ENCODE assay signal across 14 cellular contexts in the genomic region with DNA sequence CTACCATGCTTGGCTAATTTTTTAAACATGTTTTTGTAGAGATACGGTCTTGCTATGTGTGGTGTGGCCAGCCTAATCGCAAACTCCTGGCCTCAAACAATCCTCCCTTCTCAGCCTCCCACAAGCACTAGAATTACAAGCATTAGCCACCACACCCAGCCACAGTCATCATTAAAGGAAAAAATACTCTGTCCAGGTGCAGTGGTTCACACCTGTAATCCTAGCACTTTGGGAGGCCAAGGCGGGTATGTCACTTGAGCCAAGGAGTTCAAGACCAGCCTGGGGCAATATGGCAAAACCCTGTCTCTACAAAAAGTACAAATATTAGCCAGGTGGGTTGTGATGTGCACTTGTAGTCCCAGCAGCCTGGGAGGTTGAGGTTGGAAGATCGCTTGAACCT. TPM values are rescaled to one million over a fixed set of nuclear protein-coding genes. Genes with fewer than 3 reads are reported as not detected.
DNase-seq lines count a peak whose midpoint lies in the region; ATAC-seq and TF ChIP-seq lines count a peak whose summit lies in the region.
"Had no signal": no experiment of that assay in that cellular context is flagged by ENCODE, and none has a peak within 500 bp of the region (broad histone marks: within the 10 kb centered on the region; RNA-seq: fewer than 3 reads in every experiment).

No MANE protein-coding gene starts in this region.

- no peak overlapping the region for H3K9ac ChIP-seq in IMR-90 (ENCODE audit: low read depth, low read length)
- H3K9ac ChIP-seq in trophoblast cell (ENCODE audit: low read length) = no peak overlapping the region
- no peak overlapping the region for H3K9ac ChIP-seq in mammary epithelial cell (ENCODE audit: insufficient read depth, low read length)

- no peak overlapping the region for H3K56ac ChIP-seq in IMR-90 (ENCODE audit: extremely low read depth, insufficient read depth, low read length)

- H3K79me1 ChIP-seq in IMR-90 (ENCODE audit: low read depth in 1 of 2, low read length in 2 of 2) (no peaks in the 10 kb centered on the region), trophoblast cell (ENCODE audit: low read length) (peaks cover 9% of the 10 kb centered on the region)

- H2BK5ac ChIP-seq in IMR-90 (ENCODE audit: low read depth, low read length, poor library complexity, severe bottlenecking) (peak overlapping the region; percentile 22), trophoblast cell (ENCODE audit: low read depth, low read length, poor library complexity) (no peak overlapping the region)

- H2BK120ac ChIP-seq in IMR-90 (ENCODE audit: low read depth, low read length) = no peak overlapping the region
- H2BK120ac ChIP-seq in trophoblast cell (ENCODE audit: insufficient read depth, low read length, poor library complexity) = peak overlapping the region; percentile 63

- no peaks in the 10 kb centered on the region for H3K9me1 ChIP-seq in IMR-90 (ENCODE audit: insufficient read depth, low read length)

- no CpG with 5 or more reads among the region's 4 CpGs for WGBS in IMR-90 (ENCODE audit: extremely low coverage in 2 of 2, insufficient read length in 1 of 2), 2 experiments
- WGBS in trophoblast cell (ENCODE audit: extremely low coverage, insufficient coverage, insufficient read length) = no CpG with 5 or more reads among the region's 4 CpGs
- WGBS in mammary epithelial cell (ENCODE audit: low coverage, missing lambda C conversion rate) = 92% methylated on average over 3 of the region's 4 CpGs

- peak overlapping the region; percentile 60; the same call in 1 of the 2 replicates for H3K18ac ChIP-seq in IMR-90 (ENCODE audit: low read depth, low read length)
- no peak overlapping the region for H3K18ac ChIP-seq in trophoblast cell (ENCODE audit: low read length)

- H3K27me3 Mint-ChIP-seq in CD14-positive monocyte (ENCODE audit: low read depth in 3 of 3) (peaks cover 0 to 3% (median 0%) of the 10 kb centered on the region in 3 donors), T-helper 17 cell (no peaks in the 10 kb centered on the region), Caco-2 (ENCODE audit: insufficient read depth, unreplicated experiment) (peaks cover 4% of the 10 kb centered on the region)

- DNase-seq in CD14-positive monocyte (ENCODE audit: low spot score) (no peak), IMR-90 (no peak), T-helper 17 cell (no peak), trophoblast cell (peak; percentile 88 to 96), Caco-2 (no peak), epidermal melanocyte (ENCODE audit: insufficient read length, low spot score) (no peak), mammary epithelial cell (no peak)
- DNase-seq: HCEC 1CT, NCI-H1417 treated with DMSO at 0.1 percent for 48 hours, NCI-H1930, NCI-H2171, NCI-H446 treated with DMSO at 0.1 percent for 48 hours had no signal

- H4K20me1 ChIP-seq in IMR-90 (ENCODE audit: insufficient read depth, low read length) (no peaks in the 10 kb centered on the region), mammary epithelial cell (ENCODE audit: insufficient read depth, low read length) (no peaks in the 10 kb centered on the region)

- no peak for TF ChIP-seq RAD21 in IMR-90 (IDR thresholded peaks at IDR 0.05; ENCODE audit: low read length)

- H4K8ac ChIP-seq in IMR-90 (ENCODE audit: low read depth in 2 of 2, low read length in 2 of 2) = peak overlapping the region in 1 of 2 experiments; percentile 54; a peak in 1 of 4 replicates
- no peak overlapping the region for H4K8ac ChIP-seq in trophoblast cell (ENCODE audit: low read depth, low read length)

- no peaks in the 10 kb centered on the region for H3K27me3 ChIP-seq in IMR-90 (ENCODE audit: control insufficient read depth, insufficient read depth, low read length)
- H3K27me3 ChIP-seq in trophoblast cell (ENCODE audit: insufficient read depth, low read length) = no peaks in the 10 kb centered on the region
- H3K27me3 ChIP-seq in Caco-2 (replicated peaks; ENCODE audit: control insufficient read depth, insufficient read depth, low read length) = no peaks in the 10 kb centered on the region; the same call in 1 of the 2 replicates
- no peaks in the 10 kb centered on the region for H3K27me3 ChIP-seq in mammary epithelial cell (ENCODE audit: insufficient read depth, low read length)

- H3K79me2 ChIP-seq in trophoblast cell (ENCODE audit: control insufficient read depth, insufficient read depth, low read length, poor library complexity) (peaks cover 2% of the 10 kb centered on the region), mammary epithelial cell (ENCODE audit: insufficient read depth, low read length) (no peaks in the 10 kb centered on the region)

- no peak overlapping the region for H2BK15ac ChIP-seq in IMR-90 (ENCODE audit: low read depth, low read length)

- H3K4me3 Mint-ChIP-seq in CD14-positive monocyte (peak overlapping the region in 1 of 2 donors; percentile 26), T-helper 17 cell (peak overlapping the region; percentile 43), Caco-2 (ENCODE audit: unreplicated experiment) (no peak overlapping the region)

- H3K36me3 ChIP-seq in IMR-90 (ENCODE audit: control insufficient read depth, insufficient read depth, low read length) (no peaks in the 10 kb centered on the region), trophoblast cell (ENCODE audit: control insufficient read depth in 1 of 2, insufficient read depth in 2 of 2, low read length in 2 of 2) (no peaks in the 10 kb centered on the region), Caco-2 (ENCODE audit: control insufficient read depth, insufficient read depth, low read length) (no peaks in the 10 kb centered on the region), mammary epithelial cell (ENCODE audit: insufficient read depth, low read length) (no peaks in the 10 kb centered on the region)

- ATAC-seq in IMR-90 (ENCODE audit: low read depth) (no peak), T-helper 17 cell (no peak)

- intact Hi-C loops in CD14-positive monocyte (cut with micrococcal nuclease) = loop anchor here in 1 of 2 donors (2.0 to 5.0 kb wide), 2 partner anchors 14 to 46 kb away; no protein-coding TSS in a partner anchor
- intact Hi-C loops in IMR-90 (cut with micrococcal nuclease) = loop anchor here (1.0 to 5.0 kb wide), 4 partner anchors 58 to 1416 kb away; no protein-coding TSS in a partner anchor
- intact Hi-C loops in Caco-2 (cut with micrococcal nuclease; ENCODE audit: unreplicated experiment) = loop anchor here (1.0 kb wide), 3 partner anchors 61 to 185 kb away; no protein-coding TSS in a partner anchor
- intact Hi-C loops in mammary epithelial cell (cut with micrococcal nuclease) = loop anchor here (1.0 to 5.0 kb wide), 2 partner anchors 96 to 186 kb away; no protein-coding TSS in a partner anchor

- POLR2A ChIA-PET in IMR-90 (lab: Charles Lee; ENCODE audit: unreplicated experiment) = interaction anchor here (0.6 kb wide), 1 partner anchor 57 kb away, joined by 4 read pairs; no protein-coding TSS in a partner anchor
- POLR2A ChIA-PET in Caco-2 (lab: Charles Lee) = no interaction called here

- H3K36me3 Mint-ChIP-seq in CD14-positive monocyte (peaks cover 2 to 4% of the 10 kb centered on the region in 2 donors), T-helper 17 cell (ENCODE audit: low read depth) (peaks cover 2% of the 10 kb centered on the region), Caco-2 (ENCODE audit: insufficient read depth, unreplicated experiment) (no peaks in the 10 kb centered on the region)

- H3K4me3 ChIP-seq in IMR-90 (ENCODE audit: insufficient read depth, low read depth, low read length) (no peak overlapping the region), trophoblast cell (ENCODE audit: low read depth, low read length) (no peak overlapping the region), Caco-2 (ENCODE audit: low read depth, low read length) (no peak overlapping the region), mammary epithelial cell (replicated peaks in 1 of 3; ENCODE audit: insufficient read depth in 1 of 3, low read depth in 2 of 3, low read length in 3 of 3) (no peak overlapping the region)

- H3K14ac ChIP-seq in IMR-90 (replicated peaks; ENCODE audit: low read depth, low read length) = no peak overlapping the region
- H3K14ac ChIP-seq in trophoblast cell (ENCODE audit: low read length) = peak overlapping the region; percentile 17

- no peak for TF ChIP-seq POLR2A in IMR-90 (IDR thresholded peaks at IDR 0.05; ENCODE audit: low read depth, low read length)

- peaks cover 55% of the 10 kb centered on the region for H3K4me1 Mint-ChIP-seq in CD14-positive monocyte
- H3K4me1 Mint-ChIP-seq in T-helper 17 cell = peaks cover 5% of the 10 kb centered on the region
- peaks cover 7% of the 10 kb centered on the region for H3K4me1 Mint-ChIP-seq in Caco-2 (ENCODE audit: low read depth, unreplicated experiment)

- H2AK5ac ChIP-seq in IMR-90 (ENCODE audit: low read depth, low read length) = no peak overlapping the region
- H2AK5ac ChIP-seq in trophoblast cell (ENCODE audit: low read length) = no peak overlapping the region

- peak overlapping the region; percentile 54; the same call in 1 of the 2 replicates for H2BK20ac ChIP-seq in IMR-90 (ENCODE audit: low read depth, low read length)

- TF ChIP-seq CTCF in CD14-positive monocyte (IDR thresholded peaks at IDR 0.05) (no peak), IMR-90 (conservative IDR thresholded peaks at IDR 0.05; ENCODE audit: low read depth, low read length) (no peak), Caco-2 (IDR thresholded peaks at IDR 0.05; ENCODE audit: insufficient read depth in 1 of 2, low read depth in 1 of 2, low read length in 1 of 2, severe bottlenecking in 1 of 2, unreplicated experiment in 1 of 2) (no peak), mammary epithelial cell (conservative IDR thresholded peaks at IDR 0.05 in 1 of 2, IDR thresholded peaks at IDR 0.05 in 1 of 2; ENCODE audit: extremely low read depth in 1 of 2, insufficient read depth in 1 of 2, low read depth in 1 of 2, low read length in 2 of 2) (no peak)

- H4K12ac ChIP-seq in trophoblast cell (ENCODE audit: low read depth, low read length) = no peak overlapping the region

- no peak overlapping the region for H3K4ac ChIP-seq in IMR-90 (ENCODE audit: low read depth, low read length)
- no peak overlapping the region for H3K4ac ChIP-seq in trophoblast cell (ENCODE audit: low read depth, low read length)

- peak overlapping the region; percentile 39; the same call in 1 of the 2 replicates for H4K5ac ChIP-seq in IMR-90 (ENCODE audit: low read depth, low read length)

- no peak overlapping the region for H2AFZ ChIP-seq in IMR-90 (replicated peaks; ENCODE audit: low read length, poor library complexity)
- no peak overlapping the region for H2AFZ ChIP-seq in trophoblast cell (ENCODE audit: insufficient read depth, low read length, poor library complexity)
- no peak overlapping the region for H2AFZ ChIP-seq in mammary epithelial cell (ENCODE audit: low read depth, low read length)

- H3K4me1 ChIP-seq in IMR-90 (ENCODE audit: control insufficient read depth, insufficient read depth, low read length) = peaks cover 2% of the 10 kb centered on the region; the same call in 1 of the 2 replicates
- H3K4me1 ChIP-seq in trophoblast cell (ENCODE audit: control insufficient read depth in 1 of 2, insufficient read depth in 2 of 2, low read length in 2 of 2) = peaks cover 6 to 9% of the 10 kb centered on the region in 2 experiments
- no peaks in the 10 kb centered on the region for H3K4me1 ChIP-seq in Caco-2
- no peaks in the 10 kb centered on the region for H3K4me1 ChIP-seq in mammary epithelial cell (ENCODE audit: insufficient read depth, low read length)

- no TSS peak for BruUV-seq in IMR-90 (replicated peaks; lab: Mats Ljungman, UMichigan)
- BruUV-seq in Caco-2 (replicated peaks; lab: Mats Ljungman, UMichigan) = no TSS peak
- BruUV-seq in mammary epithelial cell (replicated peaks; lab: Mats Ljungman, UMichigan) = no TSS peak

- H3K4me2 ChIP-seq in IMR-90 (ENCODE audit: low read depth, low read length) (no peak overlapping the region), trophoblast cell (ENCODE audit: low read length) (no peak overlapping the region), mammary epithelial cell (ENCODE audit: insufficient read depth, low read depth, low read length) (no peak overlapping the region)

- in situ Hi-C loops in IMR-90 (cut with MboI; ENCODE audit: low sequenced_read_pairs) = no loop called here
- in situ Hi-C loops in mammary epithelial cell (cut with MboI; ENCODE audit: low sequenced_read_pairs in 2 of 2) = no loop called here

- H3K23ac ChIP-seq in IMR-90 (ENCODE audit: low read depth, low read length) (no peak overlapping the region), trophoblast cell (ENCODE audit: low read length) (no peak overlapping the region)

- H4K91ac ChIP-seq in IMR-90 (ENCODE audit: insufficient read depth, low read depth, low read length) (no peak overlapping the region; the same call in 1 of the 2 replicates), trophoblast cell (ENCODE audit: low read depth, low read length) (peak overlapping the region; percentile 59)

- no peaks in the 10 kb centered on the region for H3K9me3 ChIP-seq in IMR-90 (ENCODE audit: control insufficient read depth, insufficient read depth, low read length)
- no peaks in the 10 kb centered on the region for H3K9me3 ChIP-seq in T-helper 17 cell (ENCODE audit: control insufficient read depth, low read length, poor library complexity, severe bottlenecking)
- H3K9me3 ChIP-seq in trophoblast cell (ENCODE audit: insufficient read depth, low read depth, low read length) = no peaks in the 10 kb centered on the region
- no peaks in the 10 kb centered on the region for H3K9me3 ChIP-seq in Caco-2
- H3K9me3 ChIP-seq in mammary epithelial cell (replicated peaks; ENCODE audit: insufficient read depth, low read length) = no peaks in the 10 kb centered on the region

- H3K27ac Mint-ChIP-seq in CD14-positive monocyte = peak overlapping the region; percentile 91 to 99 (median 94)
- no peak overlapping the region for H3K27ac Mint-ChIP-seq in T-helper 17 cell
- H3K27ac Mint-ChIP-seq in Caco-2 (ENCODE audit: unreplicated experiment) = no peak overlapping the region

- peak overlapping the region; percentile 5 for H2BK12ac ChIP-seq in trophoblast cell (ENCODE audit: low read length)

- H3K27ac ChIP-seq in IMR-90 (ENCODE audit: insufficient read depth, low read length) = peak overlapping the region; percentile 75; the same call in 1 of the 2 replicates
- no peak overlapping the region for H3K27ac ChIP-seq in trophoblast cell (ENCODE audit: low read depth, low read length)
- H3K27ac ChIP-seq in mammary epithelial cell (ENCODE audit: insufficient read depth, low read depth, low read length) = no peak overlapping the region
- H3K27ac ChIP-seq: RWPE1 had no signal

- H2AK9ac ChIP-seq in IMR-90 (replicated peaks; ENCODE audit: low read depth, low read length, poor library complexity) = no peak overlapping the region

- no peaks in the 10 kb centered on the region for H3K9me3 Mint-ChIP-seq in CD14-positive monocyte
- H3K9me3 Mint-ChIP-seq in Caco-2 (ENCODE audit: unreplicated experiment) = no peaks in the 10 kb centered on the region

- CTCF ChIA-PET in IMR-90 (lab: Yijun Ruan, JAX) = interaction anchor here (0.6 to 1.7 kb wide), 5 partner anchors 11 to 459 kb away, joined by 3 to 8 read pairs (median 3); partner anchors contain the start of gene AHCTF1
- CTCF ChIA-PET in Caco-2 (lab: Charles Lee) = interaction anchor here (0.6 to 1.7 kb wide), 3 partner anchors 10 to 183 kb away, joined by 4 to 6 read pairs (median 5); no protein-coding TSS in a partner anchor
- CTCF ChIA-PET in mammary epithelial cell (lab: Charles Lee; ENCODE audit: low non-redundant PET) = no interaction called here

- dilution Hi-C loops in IMR-90 (cut with HindIII; ENCODE audit: low sequenced_read_pairs, unreplicated experiment) (no loop called here), mammary epithelial cell (cut with HindIII; ENCODE audit: low sequenced_read_pairs) (no loop called here)

RNA-seq across cellular contexts. Expression of gene NLRP3, which starts 25.0 kb away (rescaled TPM):
- polyA plus RNA-seq in CD14-positive monocyte (10 to 100 TPM; 56.2 to 61.9 TPM), IMR-90 (2012; rRNA removed) (0.03 TPM in 1 of 2 replicates, not detected in the other), mammary epithelial cell (0.05 TPM)
- total RNA-seq in IMR-90 (2012; rRNA removed) (0.18 TPM in 1 of 2 replicates, not detected in the other), T-helper 17 cell (1 to 10 TPM; 9.2 TPM), Caco-2 (2022) (not detected in 2 replicates), mammary epithelial cell (1 to 10 TPM in 1 of 2 donors, under 1 TPM in 1; 0.12 to 3.0 TPM)
- polyA plus RNA-seq in IMR-90 (2012; cell fraction: cytosol; rRNA removed) = 0.04 TPM in 1 of 2 replicates, not detected in the other
- polyA plus RNA-seq in IMR-90 (2012; cell fraction: nucleus; rRNA removed; ENCODE audit: low replicate concordance) = 0.20 and 0.37 TPM in 2 replicates
- 0.59 and 1.2 TPM in 2 replicates for polyA plus RNA-seq in trophoblast cell (2013)
- not detected for polyA minus RNA-seq in mammary epithelial cell
- polyA plus RNA-seq: BJ had no signal

RNA-seq across cellular contexts. Expression of gene ZNF496, which starts 59.3 kb away (rescaled TPM):
- 1 to 10 TPM; 1.6 to 2.4 TPM for polyA plus RNA-seq in CD14-positive monocyte
- total RNA-seq in IMR-90 (2012; rRNA removed) = 8.9 and 11.7 TPM in 2 replicates
- 16.2 and 17.1 TPM in 2 replicates for polyA plus RNA-seq in IMR-90 (2012; rRNA removed)
- polyA plus RNA-seq in IMR-90 (2012; cell fraction: cytosol; rRNA removed) = 13.7 and 15.5 TPM in 2 replicates
- 22.8 and 27.3 TPM in 2 replicates for polyA plus RNA-seq in IMR-90 (2012; cell fraction: nucleus; rRNA removed; ENCODE audit: low replicate concordance)
- total RNA-seq in T-helper 17 cell = 1 to 10 TPM; 5.4 to 8.1 TPM
- polyA plus RNA-seq in trophoblast cell (2013) = 19.6 and 20.9 TPM in 2 replicates
- 31.0 and 36.4 TPM in 2 replicates for total RNA-seq in Caco-2 (2022)
- total RNA-seq in mammary epithelial cell = 10 to 100 TPM; 18.3 to 23.8 TPM
- polyA plus RNA-seq in mammary epithelial cell = 8.2 TPM
- polyA minus RNA-seq in mammary epithelial cell = 16.2 TPM

Comparison
In these comparisons a context has a peak if more than half of its experiments do, and no peak if none do; other contexts are left out.
1. DNase-seq: peak in trophoblast cell (2 of 2); none in CD14-positive monocyte (single experiment), IMR-90 (single experiment), T-helper 17 cell (0 of 3), Caco-2 (0 of 2), epidermal melanocyte (single experiment) and mammary epithelial cell (single experiment).
2. H3K27ac Mint-ChIP-seq: peak in CD14-positive monocyte (7 of 7); none in T-helper 17 cell (single experiment) and Caco-2 (single experiment).